Comparison of ENCODE assay signal across 24 cellular contexts in genomic region chr3:100125539-100125938, GRCh38. TPM values are rescaled to one million over a fixed set of nuclear protein-coding genes. Genes with fewer than 3 reads are reported as not detected.
DNase-seq lines count a peak whose midpoint lies in the region; ATAC-seq and TF ChIP-seq lines count a peak whose summit lies in the region.
"Had no signal": no experiment of that assay in that cellular context is flagged by ENCODE, and none has a peak within 500 bp of the region (broad histone marks: within the 10 kb centered on the region; RNA-seq: fewer than 3 reads in every experiment).

No MANE protein-coding gene starts in this region.

- no peak overlapping the region for H3K4me2 ChIP-seq in IMR-90 (ENCODE audit: low read depth, low read length)

- H3K14ac ChIP-seq in IMR-90 (replicated peaks; ENCODE audit: low read depth, low read length): no peak overlapping the region

- no peak for TF ChIP-seq RAD21 in IMR-90 (IDR thresholded peaks at IDR 0.05; ENCODE audit: low read length)

- H3K56ac ChIP-seq in IMR-90 (ENCODE audit: extremely low read depth, insufficient read depth, low read length): no peak overlapping the region

- H2AK9ac ChIP-seq in IMR-90 (replicated peaks; ENCODE audit: low read depth, low read length, poor library complexity): no peak overlapping the region

- H4K91ac ChIP-seq in IMR-90 (ENCODE audit: insufficient read depth, low read depth, low read length): no peak overlapping the region

- no peak for TF ChIP-seq POLR2A in IMR-90 (IDR thresholded peaks at IDR 0.05; ENCODE audit: low read depth, low read length)

- no peak overlapping the region for H2AFZ ChIP-seq in IMR-90 (replicated peaks; ENCODE audit: low read length, poor library complexity)

- H4K20me1 ChIP-seq in IMR-90 (ENCODE audit: insufficient read depth, low read length): no peaks in the 10 kb centered on the region

- no peaks in the 10 kb centered on the region for H3K36me3 ChIP-seq in IMR-90 (ENCODE audit: control insufficient read depth, insufficient read depth, low read length)
- H3K36me3 ChIP-seq: uterus had no signal

- no peaks in the 10 kb centered on the region for H3K79me1 ChIP-seq in IMR-90 (ENCODE audit: low read depth in 1 of 2, low read length in 2 of 2)

- no peak overlapping the region for H3K4me3 ChIP-seq in IMR-90 (ENCODE audit: insufficient read depth, low read depth, low read length)
- no peak overlapping the region for H3K4me3 ChIP-seq in astrocyte of the spinal cord (ENCODE audit: low read depth, low read length)
- H3K4me3 ChIP-seq: lung, testis, uterus had no signal

- no peak overlapping the region for H3K23ac ChIP-seq in IMR-90 (ENCODE audit: low read depth, low read length)

- no peak overlapping the region for H4K5ac ChIP-seq in IMR-90 (ENCODE audit: low read depth, low read length)

- CTCF ChIA-PET in IMR-90 (lab: Yijun Ruan, JAX): interaction anchor here (1.1 to 1.9 kb wide), 2 partner anchors 12 to 16 kb away, joined by 3 to 4 read pairs; no protein-coding TSS in a partner anchor

- no peak overlapping the region for H2BK15ac ChIP-seq in IMR-90 (ENCODE audit: low read depth, low read length)

- intact Hi-C loops in IMR-90 (cut with micrococcal nuclease): no loop called here
- intact Hi-C loops in left cardiac atrium (cut with DNase I): no loop called here

- H3K27me3 ChIP-seq in IMR-90 (ENCODE audit: control insufficient read depth, insufficient read depth, low read length): no peaks in the 10 kb centered on the region
- H3K27me3 ChIP-seq: testis, uterus had no signal

- H2BK120ac ChIP-seq in IMR-90 (ENCODE audit: low read depth, low read length): no peak overlapping the region

- no peak overlapping the region for H3K4ac ChIP-seq in IMR-90 (ENCODE audit: low read depth, low read length)

- H3K27ac ChIP-seq in IMR-90 (ENCODE audit: insufficient read depth, low read length): no peak overlapping the region
- H3K27ac ChIP-seq: uterus had no signal

- H4K8ac ChIP-seq in IMR-90 (ENCODE audit: low read depth in 2 of 2, low read length in 2 of 2): no peak overlapping the region; a peak in 1 of 4 replicates

- ATAC-seq in IMR-90 (ENCODE audit: low read depth): no peak; the same call in 1 of the 2 replicates
- ATAC-seq in left cardiac atrium: peak; percentile 29 to 43

- DNase-seq in IMR-90 (peak; percentile 28), astrocyte of the spinal cord (ENCODE audit: low read depth, low spot score) (peak; percentile 10), left cardiac atrium (no peak), pulmonary artery endothelial cell (ENCODE audit: low read depth, low spot score) (peak; percentile 63), NCI-H2196 treated with DMSO at 0.1 percent for 48 hours (lab: John Stamatoyannopoulos, UW; ENCODE audit: unreplicated experiment) (no peak), T-helper 9 cell (no peak)
- DNase-seq in stimulated activated CD8-positive, alpha-beta memory T cell treated with anti-CD3 and anti-CD28 coated beads, Interleukin-4, amount 100 ng/mL, for 48 hours: no peak
- DNase-seq: activated CD4-positive, alpha-beta T cell treated with anti-CD3 and anti-CD28 coated beads, Interleukin-2, amount 50 U/mL, for 48 hours; activated naive CD8-positive, alpha-beta T cell treated with anti-CD3 and anti-CD28 coated beads for 36 hours; C1 segment of cervical spinal cord; Calu3; effector CD4-positive, alpha-beta T cell; erythroblast; Karpas-422; NCI-H1092 treated with DMSO at 0.1 percent for 48 hours; NCI-H2029 treated with DMSO at 0.1 percent for 48 hours; NCI-H345; NCI-H774; stimulated activated CD4-positive, alpha-beta T cell treated with anti-CD3 and anti-CD28 coated beads, Interleukin-12 subunit alpha, Interleukin-12 subunit beta, amount 100 ng/mL, for 4 hours; stimulated activated CD4-positive, alpha-beta T cell treated with anti-CD3 and anti-CD28 coated beads, Interleukin-4, amount 100 ng/mL, for 4 hours; stimulated activated naive CD4-positive, alpha-beta T cell treated with Interleukin-2 at 50 U/mL for 16 hours; testis; uterus had no signal

- in situ Hi-C loops in IMR-90 (cut with MboI; ENCODE audit: low sequenced_read_pairs): no loop called here
- in situ Hi-C loops in astrocyte of the spinal cord (cut with HindIII; ENCODE audit: low sequenced_read_pairs): no loop called here

- no TSS peak for BruUV-seq in IMR-90 (replicated peaks; lab: Mats Ljungman, UMichigan)

- H3K9ac ChIP-seq in IMR-90 (ENCODE audit: low read depth, low read length): no peak overlapping the region

- POLR2A ChIA-PET in IMR-90 (lab: Charles Lee; ENCODE audit: unreplicated experiment): no interaction called here

- no peaks in the 10 kb centered on the region for H3K9me3 ChIP-seq in IMR-90 (ENCODE audit: control insufficient read depth, insufficient read depth, low read length)
- H3K9me3 ChIP-seq: testis, uterus had no signal

- H3K4me1 ChIP-seq in IMR-90 (ENCODE audit: control insufficient read depth, insufficient read depth, low read length): peaks cover 4% of the 10 kb centered on the region; the same call in 1 of the 2 replicates
- H3K4me1 ChIP-seq: uterus had no signal

- H3K9me1 ChIP-seq in IMR-90 (ENCODE audit: insufficient read depth, low read length): peaks cover 3% of the 10 kb centered on the region; the same call in 1 of the 2 replicates

- WGBS in IMR-90 (ENCODE audit: extremely low coverage in 2 of 2, insufficient read length in 1 of 2), 2 experiments: no CpG with 5 or more reads among the region's 1 CpG

- H2BK5ac ChIP-seq in IMR-90 (ENCODE audit: low read depth, low read length, poor library complexity, severe bottlenecking): no peak overlapping the region

- dilution Hi-C loops in IMR-90 (cut with HindIII; ENCODE audit: low sequenced_read_pairs, unreplicated experiment): no loop called here

- H2BK20ac ChIP-seq in IMR-90 (ENCODE audit: low read depth, low read length): no peak overlapping the region

- H3K18ac ChIP-seq in IMR-90 (ENCODE audit: low read depth, low read length): no peak overlapping the region

- no peak overlapping the region for H2AK5ac ChIP-seq in IMR-90 (ENCODE audit: low read depth, low read length)

- TF ChIP-seq CTCF in IMR-90 (conservative IDR thresholded peaks at IDR 0.05; ENCODE audit: low read depth, low read length) (no peak), astrocyte of the spinal cord (IDR thresholded peaks at IDR 0.05; ENCODE audit: low read depth, low read length) (no peak)

TF ChIP-seq in IMR-90, 13 proteins besides CTCF, POLR2A, EP300 and RAD21:
- TF ChIP-seq FOS (IDR thresholded peaks at IDR 0.05; ENCODE audit: low read depth, low read length) (no peak), BHLHE40 (IDR thresholded peaks at IDR 0.05; ENCODE audit: low read depth, low read length) (no peak), MXI1 (IDR thresholded peaks at IDR 0.05; ENCODE audit: borderline replicate concordance, low read depth, low read length) (no peak), NFE2L2 (IDR thresholded peaks at IDR 0.05; ENCODE audit: low read depth, low read length) (no peak), MAFK (IDR thresholded peaks at IDR 0.05; ENCODE audit: low read depth, low read length) (0 out of 2 replicates have a peak, but pooled peaks have one; percentile 5), CHD1 (IDR thresholded peaks at IDR 0.05; ENCODE audit: low read depth, low read length) (no peak), RCOR1 (IDR thresholded peaks at IDR 0.05; ENCODE audit: insufficient replicate concordance, low read length) (no peak)
TF ChIP-seq in IMR-90: peak in this region for 1.

RNA-seq across cellular contexts. Expression of gene FILIP1L, which starts 11.2 kb away (rescaled TPM):
- total RNA-seq in IMR-90 (2012; rRNA removed) (19.9 and 21.1 TPM in 2 replicates), left cardiac atrium (10 to 100 TPM; 77.0 to 86.6 TPM), pulmonary artery endothelial cell (21.6 and 35.6 TPM in 2 replicates)
- 11.5 and 14.7 TPM in 2 replicates for polyA plus RNA-seq in IMR-90 (2012; rRNA removed)
- 2.5 and 4.3 TPM in 2 replicates for polyA plus RNA-seq in IMR-90 (2012; cell fraction: cytosol; rRNA removed)
- polyA plus RNA-seq in IMR-90 (2012; cell fraction: nucleus; rRNA removed; ENCODE audit: low replicate concordance): 1.4 and 10.5 TPM in 2 replicates

Comparison
In these comparisons a context has a peak if more than half of its experiments do, and no peak if none do; other contexts are left out.
1. DNase-seq: peak in IMR-90 (single experiment), astrocyte of the spinal cord (single experiment) and pulmonary artery endothelial cell (single experiment); none in left cardiac atrium (single experiment), NCI-H2196 treated with DMSO at 0.1 percent for 48 hours (single experiment), stimulated activated CD8-positive, alpha-beta memory T cell treated with anti-CD3 and anti-CD28 coated beads, Interleukin-4, amount 100 ng/mL, for 48 hours (single experiment) and T-helper 9 cell (single experiment).